Comparison of ENCODE assay signal across 1 cellular context in genomic region chr2:207845202-207845864, GRCh38.
A peak's percentile ranks its signal among the peaks of the same experiment; 100 is the strongest.
TF ChIP-seq lines count a peak whose summit lies in the region.

No MANE protein-coding gene starts in this region.

TF ChIP-seq in HepG2, 621 proteins besides CTCF, POLR2A, EP300 and RAD21 (continued from another document and continues in another):
- TF ChIP-seq ARID5B (CRISPR knock-in tag; IDR thresholded peaks at IDR 0.05) = peak; percentile 99
- peak; percentile 64 for TF ChIP-seq SKI (IDR thresholded peaks at IDR 0.05; ENCODE audit: partially characterized antibody)
- peak; percentile 80 for TF ChIP-seq ZNF264 (CRISPR knock-in tag; IDR thresholded peaks at IDR 0.05)
- no peak for TF ChIP-seq STAT5B (CRISPR knock-in tag; IDR thresholded peaks at IDR 0.05)
- TF ChIP-seq GABPA (IDR thresholded peaks at IDR 0.05; ENCODE audit: low read depth, low read length) = no peak
- TF ChIP-seq GABPA (CRISPR knock-in tag; IDR thresholded peaks at IDR 0.05; ENCODE audit: low read depth) = no peak; the same call in 1 of the 2 replicates
- TF ChIP-seq SAP130 (CRISPR knock-in tag; IDR thresholded peaks at IDR 0.05; ENCODE audit: low read depth) = peak; percentile 93
- TF ChIP-seq HMG20A (CRISPR knock-in tag; IDR thresholded peaks at IDR 0.05; ENCODE audit: borderline replicate concordance) = peak; percentile 97
- peak; percentile 35; the same call in 1 of the 2 replicates for TF ChIP-seq MBD4 (IDR thresholded peaks at IDR 0.05; ENCODE audit: borderline replicate concordance, low read length)
- no peak for TF ChIP-seq MED8 (CRISPR knock-in tag; IDR thresholded peaks at IDR 0.05; ENCODE audit: insufficient replicate concordance)
- TF ChIP-seq NR2F2 (IDR thresholded peaks at IDR 0.05; ENCODE audit: borderline replicate concordance, low read depth) = peak; percentile 88; the same call in 1 of the 2 replicates
- TF ChIP-seq ONECUT2 (CRISPR knock-in tag; IDR thresholded peaks at IDR 0.05) = 0 out of 2 replicates have a peak, but pooled peaks have one; percentile 20
- no peak; the same call in 1 of the 2 replicates for TF ChIP-seq ARNT2 (CRISPR knock-in tag; IDR thresholded peaks at IDR 0.05; ENCODE audit: low read depth)
- TF ChIP-seq ZNF33B (CRISPR knock-in tag; IDR thresholded peaks at IDR 0.05) = no peak
- TF ChIP-seq TERF1 (CRISPR knock-in tag; IDR thresholded peaks at IDR 0.05) = no peak
- TF ChIP-seq ZZZ3 (CRISPR knock-in tag; IDR thresholded peaks at IDR 0.05; ENCODE audit: borderline replicate concordance) = no peak
- peak; percentile 14; the same call in 1 of the 2 replicates for TF ChIP-seq ARID4A (CRISPR knock-in tag; IDR thresholded peaks at IDR 0.05; ENCODE audit: borderline replicate concordance)
- TF ChIP-seq PREB (CRISPR knock-in tag; IDR thresholded peaks at IDR 0.05) = no peak
- TF ChIP-seq RFXAP (CRISPR knock-in tag; IDR thresholded peaks at IDR 0.05; ENCODE audit: borderline replicate concordance) = no peak
- TF ChIP-seq SATB2 (CRISPR knock-in tag; IDR thresholded peaks at IDR 0.05) = peak; percentile 58; the same call in 1 of the 2 replicates
- no peak for TF ChIP-seq SNAI1 (CRISPR knock-in tag; IDR thresholded peaks at IDR 0.05; ENCODE audit: borderline replicate concordance)
- TF ChIP-seq ZNF652 (CRISPR knock-in tag; IDR thresholded peaks at IDR 0.05; ENCODE audit: borderline replicate concordance, low read depth) = peak; percentile 47; the same call in 1 of the 2 replicates
- TF ChIP-seq DR1 (CRISPR knock-in tag; IDR thresholded peaks at IDR 0.05) = no peak
- peak; percentile 27; the same call in 1 of the 2 replicates for TF ChIP-seq POLR2AphosphoS5 (IDR thresholded peaks at IDR 0.05; ENCODE audit: low read depth, low read length)
- TF ChIP-seq CEBPB (IDR thresholded peaks at IDR 0.05; ENCODE audit: borderline replicate concordance, low read depth, low read length) = no peak
- TF ChIP-seq HOXA9 (CRISPR knock-in tag; IDR thresholded peaks at IDR 0.05; ENCODE audit: borderline replicate concordance) = no peak
- TF ChIP-seq ARID3A (IDR thresholded peaks at IDR 0.05; ENCODE audit: low read depth, low read length) = peak; percentile 72
- peak; percentile 90; the same call in 1 of the 2 replicates for TF ChIP-seq ZNF205 (CRISPR knock-in tag; IDR thresholded peaks at IDR 0.05)
- 0 out of 2 replicates have a peak, but pooled peaks have one; percentile 29 for TF ChIP-seq LCORL (IDR thresholded peaks at IDR 0.05)
- peak; percentile 45 for TF ChIP-seq LCORL (CRISPR knock-in tag; IDR thresholded peaks at IDR 0.05)
- TF ChIP-seq ZBTB25 (CRISPR knock-in tag; IDR thresholded peaks at IDR 0.05) = peak; percentile 44; the same call in 1 of the 2 replicates
- TF ChIP-seq ZBTB7A (CRISPR knock-in tag; IDR thresholded peaks at IDR 0.05) = no peak
- no peak for TF ChIP-seq HIVEP1 (CRISPR knock-in tag; IDR thresholded peaks at IDR 0.05)
- TF ChIP-seq PRDM4 (CRISPR knock-in tag; IDR thresholded peaks at IDR 0.05; ENCODE audit: borderline replicate concordance) = no peak
- TF ChIP-seq ZNF326 (CRISPR knock-in tag; IDR thresholded peaks at IDR 0.05; ENCODE audit: borderline replicate concordance) = no peak
- TF ChIP-seq PHF21A (CRISPR knock-in tag; IDR thresholded peaks at IDR 0.05) = 0 out of 2 replicates have a peak, but pooled peaks have one; percentile 29
- 0 out of 2 replicates have a peak, but pooled peaks have one; percentile 26 for TF ChIP-seq GMEB2 (CRISPR knock-in tag; IDR thresholded peaks at IDR 0.05; ENCODE audit: low read depth)
- TF ChIP-seq MLX (CRISPR knock-in tag; IDR thresholded peaks at IDR 0.05) = peak; percentile 94
- TF ChIP-seq ZSCAN20 (CRISPR knock-in tag; IDR thresholded peaks at IDR 0.05; ENCODE audit: borderline replicate concordance) = 0 out of 2 replicates have a peak, but pooled peaks have one; percentile 5
